ENCODE assay signal across 12 cellular contexts in genomic region chr11:69540118-69541000, GRCh38. TPM values are rescaled to one million over a fixed set of nuclear protein-coding genes. Genes with fewer than 3 reads are reported as not detected.
A peak's percentile ranks its signal among the peaks of the same experiment; 100 is the strongest.
DNase-seq lines count a peak whose midpoint lies in the region; ATAC-seq and TF ChIP-seq lines count a peak whose summit lies in the region.
"Had no signal": no experiment of that assay in that cellular context is flagged by ENCODE, and none has a peak within 500 bp of the region (broad histone marks: within the 10 kb centered on the region; RNA-seq: fewer than 3 reads in every experiment).

No MANE protein-coding gene starts in this region.

- no peak overlapping the region for H3K4me2 ChIP-seq in GM23338

- H3K36me3 Mint-ChIP-seq in GM23338 (ENCODE audit: low read depth): no peaks in the 10 kb centered on the region
- H3K36me3 Mint-ChIP-seq in activated CD4-positive, alpha-beta memory T cell treated with anti-CD3 and anti-CD28 coated beads for 36 hours: no peaks in the 10 kb centered on the region
- H3K36me3 Mint-ChIP-seq: activated naive CD8-positive, alpha-beta T cell treated with anti-CD3 and anti-CD28 coated beads, Interleukin-2, amount 10 ng/mL, durations not matched to agents 7 days and 5 days had no signal

- H3K4me3 ChIP-seq in GM23338 (no peak overlapping the region), brain microvascular endothelial cell (ENCODE audit: low read depth, low read length) (no peak overlapping the region), skin epidermis (no peak overlapping the region)
- H3K4me3 ChIP-seq: testis had no signal

- no peak overlapping the region for H3K27ac ChIP-seq in GM23338 (ENCODE audit: low read depth)
- H3K27ac ChIP-seq in brain microvascular endothelial cell: no peak overlapping the region
- H3K27ac ChIP-seq in skin epidermis: peak overlapping the region in 18 of 21 experiments; percentile 11 to 72 (median 54)
- H3K27ac ChIP-seq: testis had no signal

- peaks cover 13% of the 10 kb centered on the region for H3K27me3 Mint-ChIP-seq in GM23338 (ENCODE audit: insufficient read depth, low read depth, poor library complexity)
- peaks cover 38% of the 10 kb centered on the region for H3K27me3 Mint-ChIP-seq in activated CD4-positive, alpha-beta memory T cell treated with anti-CD3 and anti-CD28 coated beads for 36 hours
- H3K27me3 Mint-ChIP-seq: activated naive CD8-positive, alpha-beta T cell treated with anti-CD3 and anti-CD28 coated beads, Interleukin-2, amount 10 ng/mL, durations not matched to agents 7 days and 5 days had no signal

- peak; percentile 82 for ATAC-seq in GM23338
- ATAC-seq in GM21367 (IDR thresholded peaks at IDR 0.05; ENCODE audit: unreplicated experiment): no peak

- DNase-seq in GM23338 (ENCODE audit: low spot score) (peak; percentile 62), brain microvascular endothelial cell (no peak), hippocampal formation (lab: John Stamatoyannopoulos, UW) (peak; percentile 58 to 62), NCI-H524 treated with DMSO at 0.1 percent for 48 hours (lab: John Stamatoyannopoulos, UW) (no peak), NOMO-1 (lab: John Stamatoyannopoulos, UW; ENCODE audit: unreplicated experiment in 2 of 2) (no peak)
- no peak for DNase-seq in activated CD4-positive, alpha-beta memory T cell treated with anti-CD3 and anti-CD28 coated beads for 36 hours
- DNase-seq: activated CD4-positive, CD25-positive, alpha-beta regulatory T cell; activated naive CD8-positive, alpha-beta T cell treated with anti-CD3 and anti-CD28 coated beads, Interleukin-2, amount 10 ng/mL, durations not matched to agents 7 days and 5 days; stimulated activated CD4-positive, alpha-beta T cell treated with anti-CD3 and anti-CD28 coated beads, Interleukin-2, amount 100 ng/mL, for 24 hours had no signal

- H3K4me1 ChIP-seq in GM23338 (ENCODE audit: insufficient read depth): no peaks in the 10 kb centered on the region
- H3K4me1 ChIP-seq: testis had no signal

- no peaks in the 10 kb centered on the region; the same call in 2 of the 3 replicates for H3K9me3 Mint-ChIP-seq in GM23338
- H3K9me3 Mint-ChIP-seq in activated CD4-positive, alpha-beta memory T cell treated with anti-CD3 and anti-CD28 coated beads for 36 hours: no peaks in the 10 kb centered on the region
- H3K9me3 Mint-ChIP-seq: activated naive CD8-positive, alpha-beta T cell treated with anti-CD3 and anti-CD28 coated beads, Interleukin-2, amount 10 ng/mL, durations not matched to agents 7 days and 5 days had no signal

- TF ChIP-seq CTCF in GM23338 (conservative IDR thresholded peaks at IDR 0.05; ENCODE audit: low read depth in 2 of 2) (0 out of 4 replicates have a peak, but pooled peaks of 1 of the 2 experiments have one; percentile 16), brain microvascular endothelial cell (IDR thresholded peaks at IDR 0.05; ENCODE audit: low read depth, low read length, missing control alignments) (peak; percentile 44)

- intact Hi-C loops in activated CD4-positive, alpha-beta memory T cell treated with anti-CD3 and anti-CD28 coated beads for 36 hours (cut with micrococcal nuclease): no loop called here

- no peaks in the 10 kb centered on the region for H3K9me2 ChIP-seq in GM23338 (ENCODE audit: insufficient read depth)

- in situ Hi-C loops in brain microvascular endothelial cell (cut with HindIII; ENCODE audit: low pct_ligation_motif_present, low sequenced_read_pairs): no loop called here

- no peaks in the 10 kb centered on the region for H3K79me2 ChIP-seq in GM23338 (replicated peaks; ENCODE audit: insufficient read depth)

- POLR2A ChIA-PET in activated CD4-positive, alpha-beta memory T cell treated with anti-CD3 and anti-CD28 coated beads for 36 hours (lab: Charles Lee): no interaction called here

- H3K36me3 ChIP-seq in GM23338 (ENCODE audit: insufficient read depth): no peaks in the 10 kb centered on the region
- no peaks in the 10 kb centered on the region for H3K36me3 ChIP-seq in brain microvascular endothelial cell (replicated peaks)

- H3K27ac Mint-ChIP-seq in GM23338: no peak overlapping the region
- H3K27ac Mint-ChIP-seq in activated CD4-positive, alpha-beta memory T cell treated with anti-CD3 and anti-CD28 coated beads for 36 hours: no peak overlapping the region
- H3K27ac Mint-ChIP-seq: activated naive CD8-positive, alpha-beta T cell treated with anti-CD3 and anti-CD28 coated beads, Interleukin-2, amount 10 ng/mL, durations not matched to agents 7 days and 5 days had no signal

- peaks cover 14% of the 10 kb centered on the region for H3K4me1 Mint-ChIP-seq in GM23338
- peaks cover 1% of the 10 kb centered on the region for H3K4me1 Mint-ChIP-seq in activated CD4-positive, alpha-beta memory T cell treated with anti-CD3 and anti-CD28 coated beads for 36 hours (ENCODE audit: low read depth)

- H4K20me1 ChIP-seq in GM23338 (replicated peaks; ENCODE audit: insufficient read depth): no peaks in the 10 kb centered on the region

- H3F3A ChIP-seq in GM23338 (replicated peaks; ENCODE audit: low read depth): no peaks in the 10 kb centered on the region

- H2AFZ ChIP-seq in GM23338: peak overlapping the region; percentile 69

- H3K4me3 Mint-ChIP-seq in GM23338: no peak overlapping the region
- H3K4me3 Mint-ChIP-seq in activated CD4-positive, alpha-beta memory T cell treated with anti-CD3 and anti-CD28 coated beads for 36 hours: no peak overlapping the region
- H3K4me3 Mint-ChIP-seq: activated naive CD8-positive, alpha-beta T cell treated with anti-CD3 and anti-CD28 coated beads, Interleukin-2, amount 10 ng/mL, durations not matched to agents 7 days and 5 days had no signal

- CTCF ChIA-PET in activated CD4-positive, alpha-beta memory T cell treated with anti-CD3 and anti-CD28 coated beads for 36 hours (lab: Charles Lee): no interaction called here

- H3K27me3 ChIP-seq in GM23338 (ENCODE audit: insufficient read depth): no peaks in the 10 kb centered on the region
- H3K27me3 ChIP-seq in brain microvascular endothelial cell (replicated peaks): no peaks in the 10 kb centered on the region
- H3K27me3 ChIP-seq: testis had no signal

TF ChIP-seq in GM23338, 12 proteins besides CTCF, POLR2A, EP300 and RAD21:
- no peak for TF ChIP-seq ZNF331 (CRISPR knock-in tag; IDR thresholded peaks at IDR 0.05; ENCODE audit: low read depth)
- TF ChIP-seq ETS1 (IDR thresholded peaks at IDR 0.05): no peak
- no peak for TF ChIP-seq POLR2AphosphoS5 (IDR thresholded peaks at IDR 0.05; ENCODE audit: low read depth)
- TF ChIP-seq NANOG (IDR thresholded peaks at IDR 0.05; ENCODE audit: borderline replicate concordance): no peak
- no peak for TF ChIP-seq JUNB (IDR thresholded peaks at IDR 0.05; ENCODE audit: unreplicated experiment)
TF ChIP-seq in GM23338: peak in this region for 0.

RNA-seq across cellular contexts. Expression of gene LINC01488, which starts 58.9 kb away (rescaled TPM):
- total RNA-seq in GM23338 (2014; rRNA removed; shearing (Covaris generic)): not detected in 2 replicates
- polyA plus RNA-seq in GM23338 (2016; fragmentation: Nextera tagmentation; extraction: Ambion mirVana): not detected in 2 replicates
- not detected for total RNA-seq in activated CD4-positive, alpha-beta memory T cell treated with anti-CD3 and anti-CD28 coated beads for 36 hours
- total RNA-seq: activated naive CD8-positive, alpha-beta T cell treated with anti-CD3 and anti-CD28 coated beads, Interleukin-2, amount 10 ng/mL, durations not matched to agents 7 days and 5 days; testis had no signal

Comparison
In these comparisons a context has a peak if more than half of its experiments do, and no peak if none do; other contexts are left out.
1. DNase-seq: peak in GM23338 (single experiment) and hippocampal formation (2 of 2); none in brain microvascular endothelial cell (single experiment), NCI-H524 treated with DMSO at 0.1 percent for 48 hours (single experiment), NOMO-1 (0 of 2) and activated CD4-positive, alpha-beta memory T cell treated with anti-CD3 and anti-CD28 coated beads for 36 hours (single experiment).
2. H3K27ac ChIP-seq: peak in skin epidermis (18 of 21); none in GM23338 (single experiment) and brain microvascular endothelial cell (single experiment).